ENCODE assay signal across 1 cellular context in the genomic region with DNA sequence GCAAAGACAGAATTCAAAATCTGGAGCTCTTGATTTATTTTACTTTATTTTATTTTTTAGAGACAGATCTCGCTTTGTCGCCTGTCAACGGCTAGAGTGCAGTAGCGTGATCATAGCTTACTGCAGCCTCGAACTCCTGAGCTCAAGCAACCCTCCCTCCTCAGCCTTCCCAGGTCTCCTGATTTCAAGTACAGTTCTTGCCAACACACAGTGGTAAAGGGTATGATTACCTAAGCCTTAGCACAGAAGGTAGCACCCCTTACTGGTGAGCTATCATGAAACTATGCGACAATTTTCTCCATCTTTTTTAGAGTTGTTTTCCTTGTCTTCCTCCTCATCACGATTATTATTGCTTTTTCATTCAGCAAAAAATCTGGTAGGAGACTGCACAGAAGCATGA.
TF ChIP-seq lines count a peak whose summit lies in the region.

No MANE protein-coding gene starts in this region.

TF ChIP-seq in H1, 55 proteins besides CTCF, POLR2A, EP300 and RAD21:
- TF ChIP-seq SIN3A (conservative IDR thresholded peaks at IDR 0.05 in 1 of 2, IDR thresholded peaks at IDR 0.05 in 1 of 2; ENCODE audit: low read depth in 1 of 2, low read length in 2 of 2) (no peak), SIRT6 (IDR thresholded peaks at IDR 0.05; ENCODE audit: low read length) (no peak), SAP30 (IDR thresholded peaks at IDR 0.05; ENCODE audit: insufficient read depth, insufficient replicate concordance, low read length) (no peak), TAF1 (IDR thresholded peaks at IDR 0.05; ENCODE audit: low read depth, low read length) (no peak), BRCA1 (IDR thresholded peaks at IDR 0.05; ENCODE audit: low read depth, low read length) (no peak), NANOG (IDR thresholded peaks at IDR 0.05; ENCODE audit: insufficient read depth, low read depth, low read length, poor library complexity, severe bottlenecking) (no peak), HDAC2 (IDR thresholded peaks at IDR 0.05; ENCODE audit: borderline replicate concordance in 1 of 2, low read depth in 2 of 2, low read length in 2 of 2) (no peak), TEAD4 (IDR thresholded peaks at IDR 0.05; ENCODE audit: low read depth, low read length) (no peak), BCL11A (IDR thresholded peaks at IDR 0.05; ENCODE audit: low read depth in 2 of 2, low read length in 2 of 2) (no peak), HDAC6 (IDR thresholded peaks at IDR 0.05; ENCODE audit: low read depth, low read length) (no peak), CREB1 (IDR thresholded peaks at IDR 0.05) (no peak), CHD1 (IDR thresholded peaks at IDR 0.05; ENCODE audit: low read depth, low read length) (no peak), TBP (IDR thresholded peaks at IDR 0.05; ENCODE audit: low read depth, low read length) (no peak), CBX5 (IDR thresholded peaks at IDR 0.05; ENCODE audit: low read depth, low read length) (no peak)
